In genomic region chr16:4350787-4351659, GRCh38 we compare ENCODE assay signal across 1 cellular context.
TF ChIP-seq lines count a peak whose summit lies in the region.

Gene PAM16 (minus strand): TSS chr16:4351321. CDS start chr16:4351234, 87 bp downstream.

TF ChIP-seq in HepG2, 621 proteins besides CTCF, POLR2A, EP300 and RAD21 (continued from another document and continues in another):
- TF ChIP-seq ZNF687 (CRISPR knock-in tag; IDR thresholded peaks at IDR 0.05) (peak; percentile 71), MLXIP (CRISPR knock-in tag; IDR thresholded peaks at IDR 0.05; ENCODE audit: borderline replicate concordance) (no peak), SMAD9 (CRISPR knock-in tag; IDR thresholded peaks at IDR 0.05) (no peak), ZNF12 (CRISPR knock-in tag; IDR thresholded peaks at IDR 0.05) (no peak), ZBTB2 (CRISPR knock-in tag; IDR thresholded peaks at IDR 0.05; ENCODE audit: low read depth) (no peak), SP4 (CRISPR knock-in tag; IDR thresholded peaks at IDR 0.05) (no peak), FOXC1 (CRISPR knock-in tag; IDR thresholded peaks at IDR 0.05; ENCODE audit: borderline replicate concordance) (peak; percentile 68; the same call in 1 of the 2 replicates), HHEX (CRISPR knock-in tag; IDR thresholded peaks at IDR 0.05) (no peak), AKAP8 (CRISPR knock-in tag; IDR thresholded peaks at IDR 0.05) (no peak; the same call in 1 of the 2 replicates), ZNF251 (CRISPR knock-in tag; IDR thresholded peaks at IDR 0.05) (no peak), TOE1 (CRISPR knock-in tag; IDR thresholded peaks at IDR 0.05) (no peak), HMGXB3 (CRISPR knock-in tag; IDR thresholded peaks at IDR 0.05; ENCODE audit: borderline replicate concordance) (no peak; the same call in 1 of the 2 replicates), GTF3A (CRISPR knock-in tag; conservative IDR thresholded peaks at IDR 0.05) (no peak), ZNF143 (CRISPR knock-in tag; IDR thresholded peaks at IDR 0.05) (no peak), HNRNPK (IDR thresholded peaks at IDR 0.05; ENCODE audit: low read depth, low read length, poor library complexity, severe bottlenecking) (no peak), SP1 (IDR thresholded peaks at IDR 0.05) (no peak), SP1 (CRISPR knock-in tag; IDR thresholded peaks at IDR 0.05) (peak; percentile 59; the same call in 1 of the 2 replicates), ZFP90 (CRISPR knock-in tag; IDR thresholded peaks at IDR 0.05; ENCODE audit: borderline replicate concordance) (no peak), IRF9 (CRISPR knock-in tag; IDR thresholded peaks at IDR 0.05; ENCODE audit: borderline replicate concordance) (no peak), POGK (CRISPR knock-in tag; conservative IDR thresholded peaks at IDR 0.05) (peak; percentile 57; the same call in 1 of the 2 replicates), HOXA3 (CRISPR knock-in tag; IDR thresholded peaks at IDR 0.05) (peak; percentile 18; the same call in 1 of the 2 replicates), RFX3 (CRISPR knock-in tag; IDR thresholded peaks at IDR 0.05) (no peak), POLR2AphosphoS5 (IDR thresholded peaks at IDR 0.05; ENCODE audit: low read depth, low read length) (peak; percentile 88), CENPBD1 (CRISPR knock-in tag; IDR thresholded peaks at IDR 0.05; ENCODE audit: borderline replicate concordance, low read depth) (no peak), HOMEZ (CRISPR knock-in tag; IDR thresholded peaks at IDR 0.05; ENCODE audit: low read depth) (no peak), TERF1 (CRISPR knock-in tag; IDR thresholded peaks at IDR 0.05) (no peak), ETV5 (CRISPR knock-in tag; IDR thresholded peaks at IDR 0.05; ENCODE audit: borderline replicate concordance) (peak; percentile 49; the same call in 1 of the 2 replicates), ZIK1 (CRISPR knock-in tag; IDR thresholded peaks at IDR 0.05; ENCODE audit: borderline replicate concordance, low read depth) (no peak), MAFF (IDR thresholded peaks at IDR 0.05; ENCODE audit: low read depth, low read length) (no peak), NFYC (CRISPR knock-in tag; IDR thresholded peaks at IDR 0.05) (no peak), ZNF230 (CRISPR knock-in tag; IDR thresholded peaks at IDR 0.05) (no peak), ZNF296 (CRISPR knock-in tag; conservative IDR thresholded peaks at IDR 0.05) (0 out of 2 replicates have a peak, but pooled peaks have one; percentile 43), MATR3 (CRISPR knock-in tag; IDR thresholded peaks at IDR 0.05) (no peak), ZNF563 (CRISPR knock-in tag; IDR thresholded peaks at IDR 0.05) (0 out of 2 replicates have a peak, but pooled peaks have one; percentile 23), ZNF576 (CRISPR knock-in tag; IDR thresholded peaks at IDR 0.05) (no peak), MBD4 (IDR thresholded peaks at IDR 0.05; ENCODE audit: borderline replicate concordance, low read length) (no peak), MYC (CRISPR knock-in tag; IDR thresholded peaks at IDR 0.05; ENCODE audit: borderline replicate concordance) (peak; percentile 89), RARA (CRISPR knock-in tag; IDR thresholded peaks at IDR 0.05) (peak; percentile 35; the same call in 1 of the 2 replicates), ZNF772 (CRISPR knock-in tag; IDR thresholded peaks at IDR 0.05) (no peak), NFKBIZ (CRISPR knock-in tag; IDR thresholded peaks at IDR 0.05) (no peak), EHMT2 (IDR thresholded peaks at IDR 0.05; ENCODE audit: borderline replicate concordance, low read depth, low read length) (no peak), MYNN (CRISPR knock-in tag; IDR thresholded peaks at IDR 0.05; ENCODE audit: low read depth) (peak; percentile 69; the same call in 1 of the 2 replicates), RXRA (CRISPR knock-in tag; IDR thresholded peaks at IDR 0.05) (peak; percentile 35; the same call in 1 of the 2 replicates), ARNTL (CRISPR knock-in tag; IDR thresholded peaks at IDR 0.05) (no peak), ZFP36 (IDR thresholded peaks at IDR 0.05; ENCODE audit: borderline replicate concordance, low read depth, low read length, partially characterized antibody) (no peak), FOXA1 (IDR thresholded peaks at IDR 0.05) (no peak), FOXA1 (CRISPR knock-in tag; IDR thresholded peaks at IDR 0.05) (no peak)
